Comparison of ENCODE assay signal across 18 cellular contexts in the genomic region with DNA sequence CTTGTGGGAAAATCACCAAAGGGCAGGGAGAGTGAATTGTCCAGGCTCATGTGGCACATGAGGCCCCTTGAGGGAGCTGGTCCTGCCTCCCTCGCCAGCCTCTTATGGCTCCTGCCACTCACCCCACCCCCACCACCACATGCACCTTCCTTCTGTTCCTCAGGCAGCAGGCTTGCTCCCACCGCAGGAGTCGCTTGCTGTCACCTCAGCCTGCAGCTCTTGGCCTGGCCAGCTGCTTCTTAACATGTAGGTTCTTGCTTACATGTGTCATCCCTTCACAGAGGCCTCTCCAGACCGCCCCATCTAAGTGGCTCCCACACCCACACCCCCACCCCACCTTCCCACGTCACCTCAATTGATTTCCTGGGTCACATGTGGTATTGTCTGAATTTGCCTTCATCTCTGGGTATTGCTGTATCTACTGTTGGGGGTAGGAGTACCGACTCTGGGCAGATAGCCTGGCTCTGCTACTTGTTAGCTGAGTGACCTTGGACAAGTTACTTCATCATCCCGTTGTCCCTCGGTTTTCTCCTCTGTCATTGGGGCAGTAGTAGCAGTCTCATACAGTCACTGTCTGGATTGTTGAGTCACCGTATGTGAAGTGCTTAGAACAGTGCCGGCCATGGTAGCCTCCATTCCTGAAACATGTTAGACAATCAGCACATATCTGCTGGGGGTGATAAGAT. TPM values are rescaled to one million over a fixed set of nuclear protein-coding genes. Genes with fewer than 3 reads are reported as not detected.
DNase-seq lines count a peak whose midpoint lies in the region; ATAC-seq and TF ChIP-seq lines count a peak whose summit lies in the region.
"Had no signal": no experiment of that assay in that cellular context is flagged by ENCODE, and none has a peak within 500 bp of the region (broad histone marks: within the 10 kb centered on the region; RNA-seq: fewer than 3 reads in every experiment).

No MANE protein-coding gene starts in this region.

- no peaks in the 10 kb centered on the region for H3K27me3 ChIP-seq in CD4-positive, alpha-beta memory T cell (ENCODE audit: insufficient read depth, low read length)
- H3K27me3 ChIP-seq in IMR-90 (ENCODE audit: control insufficient read depth, insufficient read depth, low read length): no peaks in the 10 kb centered on the region
- H3K27me3 ChIP-seq: uterus had no signal

- no peak overlapping the region for H2BK15ac ChIP-seq in IMR-90 (ENCODE audit: low read depth, low read length)

- no peak overlapping the region; the same call in 1 of the 2 replicates for H2AK5ac ChIP-seq in IMR-90 (ENCODE audit: low read depth, low read length)

- no peak overlapping the region for H4K5ac ChIP-seq in IMR-90 (ENCODE audit: low read depth, low read length)

- no peak overlapping the region for H3K4me3 ChIP-seq in CD4-positive, alpha-beta memory T cell (ENCODE audit: low read length in 2 of 2)
- no peak overlapping the region for H3K4me3 ChIP-seq in IMR-90 (ENCODE audit: insufficient read depth, low read depth, low read length)
- H3K4me3 ChIP-seq: GM23248, uterus had no signal

- peaks cover 12% of the 10 kb centered on the region for H3K4me1 ChIP-seq in CD4-positive, alpha-beta memory T cell (ENCODE audit: insufficient read depth, low read length)
- peaks cover 8% of the 10 kb centered on the region for H3K4me1 ChIP-seq in IMR-90 (ENCODE audit: control insufficient read depth, insufficient read depth, low read length)
- H3K4me1 ChIP-seq: uterus had no signal

- CTCF ChIA-PET in CD4-positive, alpha-beta memory T cell (lab: Charles Lee; ENCODE audit: partially characterized antibody): interaction anchor here (1.8 kb wide), 1 partner anchor 8 kb away, joined by 9 read pairs; no protein-coding TSS in a partner anchor
- CTCF ChIA-PET in IMR-90 (lab: Yijun Ruan, JAX): no interaction called here

- H4K91ac ChIP-seq in IMR-90 (ENCODE audit: insufficient read depth, low read depth, low read length): no peak overlapping the region

- in situ Hi-C loops in IMR-90 (cut with MboI; ENCODE audit: low sequenced_read_pairs) (loop anchor here (25.0 kb wide), 1 partner anchor 517 kb away; no protein-coding TSS in a partner anchor), GM13977 (cut with MboI; ENCODE audit: low pct_unique_long_range_greater_than_20kb, low sequenced_read_pairs, unreplicated experiment) (loop anchor here (25.0 kb wide), 1 partner anchor 517 kb away; no protein-coding TSS in a partner anchor)

- no peak overlapping the region; the same call in 1 of the 2 replicates for H3K4ac ChIP-seq in IMR-90 (ENCODE audit: low read depth, low read length)

- H3K9me3 Mint-ChIP-seq in CD4-positive, alpha-beta memory T cell: no peaks in the 10 kb centered on the region
- H3K9me3 Mint-ChIP-seq in central memory CD8-positive, alpha-beta T cell: no peaks in the 10 kb centered on the region
- no peaks in the 10 kb centered on the region for H3K9me3 Mint-ChIP-seq in neural crest cell
- H3K9me3 Mint-ChIP-seq: stimulated activated naive CD8-positive, alpha-beta T cell treated with anti-CD3 and anti-CD28 coated beads, Interleukin-15, amount 100 ng/mL, for 72 hours; T-helper 2 cell treated with Interferon-gamma antibody and Interleukin-4, amounts not matched to agents 5 μg/mL and 100 μg/mL, for 36 hours had no signal

- no peaks in the 10 kb centered on the region for H3K79me1 ChIP-seq in IMR-90 (ENCODE audit: low read depth in 1 of 2, low read length in 2 of 2)

- H4K8ac ChIP-seq in IMR-90 (ENCODE audit: low read depth in 2 of 2, low read length in 2 of 2): no peak overlapping the region

- peaks cover 38% of the 10 kb centered on the region for H3K36me3 ChIP-seq in CD4-positive, alpha-beta memory T cell (ENCODE audit: insufficient read depth, low read length)
- H3K36me3 ChIP-seq in IMR-90 (ENCODE audit: control insufficient read depth, insufficient read depth, low read length): peaks cover 17% of the 10 kb centered on the region
- H3K36me3 ChIP-seq: uterus had no signal

- no peak overlapping the region for H3K9ac ChIP-seq in IMR-90 (ENCODE audit: low read depth, low read length)
- H3K9ac ChIP-seq: GM23248 had no signal

- peaks cover 46 to 75% of the 10 kb centered on the region in 2 donors for H3K36me3 Mint-ChIP-seq in CD4-positive, alpha-beta memory T cell
- H3K36me3 Mint-ChIP-seq in central memory CD8-positive, alpha-beta T cell (ENCODE audit: insufficient read depth): peaks cover 45% of the 10 kb centered on the region
- peaks cover 2% of the 10 kb centered on the region for H3K36me3 Mint-ChIP-seq in neural crest cell (ENCODE audit: low read depth)

- intact Hi-C loops in CD4-positive, alpha-beta memory T cell (cut with micrococcal nuclease): no loop called here
- intact Hi-C loops in IMR-90 (cut with micrococcal nuclease): no loop called here

- peak overlapping the region; percentile 48 for H2AK9ac ChIP-seq in IMR-90 (replicated peaks; ENCODE audit: low read depth, low read length, poor library complexity)

- POLR2A ChIA-PET in CD4-positive, alpha-beta memory T cell (lab: Charles Lee; ENCODE audit: partially characterized antibody): no interaction called here
- POLR2A ChIA-PET in IMR-90 (lab: Charles Lee; ENCODE audit: unreplicated experiment): no interaction called here

- no peak overlapping the region for H2BK120ac ChIP-seq in IMR-90 (ENCODE audit: low read depth, low read length)

- no peak for ATAC-seq in IMR-90 (ENCODE audit: low read depth)
- ATAC-seq in central memory CD8-positive, alpha-beta T cell (replicated peaks; ENCODE audit: extremely low read depth, poor library complexity, severe bottlenecking): no peak
- ATAC-seq in HG03097 (IDR thresholded peaks at IDR 0.05; ENCODE audit: low FRiP score, unreplicated experiment): no peak
- ATAC-seq: right cardiac atrium; stimulated activated naive CD8-positive, alpha-beta T cell treated with anti-CD3 and anti-CD28 coated beads, Interleukin-15, amount 100 ng/mL, for 72 hours had no signal

- no peak overlapping the region for H3K4me3 Mint-ChIP-seq in CD4-positive, alpha-beta memory T cell
- H3K4me3 Mint-ChIP-seq in central memory CD8-positive, alpha-beta T cell: no peak overlapping the region
- H3K4me3 Mint-ChIP-seq in neural crest cell: no peak overlapping the region
- H3K4me3 Mint-ChIP-seq: stimulated activated naive CD8-positive, alpha-beta T cell treated with anti-CD3 and anti-CD28 coated beads, Interleukin-15, amount 100 ng/mL, for 72 hours; T-helper 2 cell treated with Interferon-gamma antibody and Interleukin-4, amounts not matched to agents 5 μg/mL and 100 μg/mL, for 36 hours had no signal

- H3K18ac ChIP-seq in IMR-90 (ENCODE audit: low read depth, low read length): no peak overlapping the region

- H2BK5ac ChIP-seq in IMR-90 (ENCODE audit: low read depth, low read length, poor library complexity, severe bottlenecking): no peak overlapping the region

- peaks cover 9% of the 10 kb centered on the region for H3K9me1 ChIP-seq in IMR-90 (ENCODE audit: insufficient read depth, low read length)

- no peak overlapping the region for H3K56ac ChIP-seq in IMR-90 (ENCODE audit: extremely low read depth, insufficient read depth, low read length)

- H3K4me1 Mint-ChIP-seq in CD4-positive, alpha-beta memory T cell: peaks cover 5 to 13% (median 9%) of the 10 kb centered on the region in 4 donors
- H3K4me1 Mint-ChIP-seq in central memory CD8-positive, alpha-beta T cell: peaks cover 5% of the 10 kb centered on the region
- peaks cover 44% of the 10 kb centered on the region for H3K4me1 Mint-ChIP-seq in neural crest cell

- H3K4me2 ChIP-seq in IMR-90 (ENCODE audit: low read depth, low read length): no peak overlapping the region

- no peak overlapping the region for H3K23ac ChIP-seq in IMR-90 (ENCODE audit: low read depth, low read length)

- no peak overlapping the region for H2BK20ac ChIP-seq in IMR-90 (ENCODE audit: low read depth, low read length)

- TF ChIP-seq CTCF in IMR-90 (conservative IDR thresholded peaks at IDR 0.05; ENCODE audit: low read depth, low read length): no peak
- no peak for TF ChIP-seq CTCF in neural crest cell (conservative IDR thresholded peaks at IDR 0.05)
- TF ChIP-seq CTCF in GM13977 (IDR thresholded peaks at IDR 0.05; ENCODE audit: extremely low read depth, insufficient read depth, missing control alignments): no peak

- H3K14ac ChIP-seq in IMR-90 (replicated peaks; ENCODE audit: low read depth, low read length): no peak overlapping the region

- no peaks in the 10 kb centered on the region; the same call in 1 of the 2 replicates for H4K20me1 ChIP-seq in IMR-90 (ENCODE audit: insufficient read depth, low read length)

- WGBS in IMR-90 (ENCODE audit: extremely low coverage in 2 of 2, insufficient read length in 1 of 2), 2 experiments: 80% methylated on average over 1 of the region's 10 CpGs; no CpG with 5 or more reads in 1 of the 2 experiments

- H3K27me3 Mint-ChIP-seq in CD4-positive, alpha-beta memory T cell: no peaks in the 10 kb centered on the region
- no peaks in the 10 kb centered on the region for H3K27me3 Mint-ChIP-seq in central memory CD8-positive, alpha-beta T cell
- H3K27me3 Mint-ChIP-seq in neural crest cell (ENCODE audit: low read depth): no peaks in the 10 kb centered on the region
- H3K27me3 Mint-ChIP-seq: stimulated activated naive CD8-positive, alpha-beta T cell treated with anti-CD3 and anti-CD28 coated beads, Interleukin-15, amount 100 ng/mL, for 72 hours had no signal

- BruUV-seq in IMR-90 (replicated peaks; lab: Mats Ljungman, UMichigan): no TSS peak

- no peak for TF ChIP-seq POLR2A in IMR-90 (IDR thresholded peaks at IDR 0.05; ENCODE audit: low read depth, low read length)

- no peak for DNase-seq in CD4-positive, alpha-beta memory T cell
- DNase-seq in IMR-90: no peak
- DNase-seq in central memory CD8-positive, alpha-beta T cell (ENCODE audit: low spot score in 2 of 2): no peak
- DNase-seq in neural crest cell (ENCODE audit: low read depth, low spot score): no peak
- no peak for DNase-seq in amniotic stem cell (lab: John Stamatoyannopoulos, UW)
- DNase-seq in stimulated activated CD8-positive, alpha-beta memory T cell treated with anti-CD3 and anti-CD28 coated beads, Interleukin-4, amount 100 ng/mL, for 48 hours: no peak
- DNase-seq in GM13977 (ENCODE audit: low spot score): no peak
- DNase-seq: activated CD8-positive, alpha-beta memory T cell treated with anti-CD3 and anti-CD28 coated beads, Interleukin-2, amount 50 U/mL, for 4 hours; activated effector memory CD4-positive, alpha-beta T cell treated with anti-CD3 and anti-CD28 coated beads, Interleukin-2, amount 50 U/mL, for 16 hours; MV-4-11; NCI-H2081; NCI-H69; right cardiac atrium; stimulated activated naive CD8-positive, alpha-beta T cell treated with anti-CD3 and anti-CD28 coated beads, Interleukin-15, amount 100 ng/mL, for 72 hours; uterus had no signal

- no peak for TF ChIP-seq RAD21 in IMR-90 (IDR thresholded peaks at IDR 0.05; ENCODE audit: low read length)

- peak overlapping the region in 4 of 7 donors; percentile 52 to 81 (median 54) for H3K27ac Mint-ChIP-seq in CD4-positive, alpha-beta memory T cell
- peak overlapping the region; percentile 25 for H3K27ac Mint-ChIP-seq in central memory CD8-positive, alpha-beta T cell (ENCODE audit: low read depth)
- peak overlapping the region; percentile 24 for H3K27ac Mint-ChIP-seq in neural crest cell (ENCODE audit: unreplicated experiment)
- H3K27ac Mint-ChIP-seq: T-helper 2 cell treated with Interferon-gamma antibody and Interleukin-4, amounts not matched to agents 5 μg/mL and 100 μg/mL, for 36 hours had no signal

- dilution Hi-C loops in IMR-90 (cut with HindIII; ENCODE audit: low sequenced_read_pairs, unreplicated experiment): no loop called here

- no peaks in the 10 kb centered on the region for H3K9me3 ChIP-seq in CD4-positive, alpha-beta memory T cell (ENCODE audit: control insufficient read depth in 1 of 2, low read length in 2 of 2)
- H3K9me3 ChIP-seq in IMR-90 (ENCODE audit: control insufficient read depth, insufficient read depth, low read length): no peaks in the 10 kb centered on the region
- H3K9me3 ChIP-seq: uterus had no signal

- H2AFZ ChIP-seq in IMR-90 (replicated peaks; ENCODE audit: low read length, poor library complexity): no peak overlapping the region
- H2AFZ ChIP-seq: GM23248 had no signal

- no peak overlapping the region for H3K27ac ChIP-seq in CD4-positive, alpha-beta memory T cell (ENCODE audit: low read depth, low read length)
- no peak overlapping the region for H3K27ac ChIP-seq in IMR-90 (ENCODE audit: insufficient read depth, low read length)
- H3K27ac ChIP-seq: GM23248, uterus had no signal

RNA-seq across cellular contexts. Expression of a gene that starts 41.7 kb away (rescaled TPM):
- 10 to 100 TPM; 24.4 to 25.6 TPM for total RNA-seq in CD4-positive, alpha-beta memory T cell
- polyA plus RNA-seq in CD4-positive, alpha-beta memory T cell: 1 to 10 TPM; 3.4 to 9.5 TPM
- total RNA-seq in IMR-90 (2012; rRNA removed) (3.6 and 5.0 TPM in 2 replicates), neural crest cell (9.1 and 9.7 TPM in 2 replicates)
- 4.0 and 4.1 TPM in 2 replicates for polyA plus RNA-seq in IMR-90 (2012; rRNA removed)
- polyA plus RNA-seq in IMR-90 (2012; cell fraction: cytosol; rRNA removed): 1.5 and 2.1 TPM in 2 replicates
- polyA plus RNA-seq in IMR-90 (2012; cell fraction: nucleus; rRNA removed; ENCODE audit: low replicate concordance): 17.0 and 18.2 TPM in 2 replicates
